Comparison of ENCODE assay signal across 20 cellular contexts in genomic region chr1:8312235-8313218, GRCh38. TPM values are rescaled to one million over a fixed set of nuclear protein-coding genes. Genes with fewer than 3 reads are reported as not detected.
DNase-seq lines count a peak whose midpoint lies in the region; ATAC-seq, FAIRE-seq and TF ChIP-seq lines count a peak whose summit lies in the region.
"Had no signal": no experiment of that assay in that cellular context is flagged by ENCODE, and none has a peak within 500 bp of the region (broad histone marks: within the 10 kb centered on the region; RNA-seq: fewer than 3 reads in every experiment).

No MANE protein-coding gene starts in this region.

- H3K27me3 ChIP-seq in heart right ventricle (peaks cover 0 to 32% (median 0%) of the 10 kb centered on the region in 7 donors), pancreas (no peaks in the 10 kb centered on the region)
- H3K27me3 ChIP-seq: colonic mucosa, MG63, testis had no signal

- peaks cover 0 to 9% (median 0%) of the 10 kb centered on the region in 11 donors for H3K9me3 ChIP-seq in heart right ventricle
- no peaks in the 10 kb centered on the region for H3K9me3 ChIP-seq in pancreas
- H3K9me3 ChIP-seq: colonic mucosa, MG63, neutrophil, testis had no signal

- DNase-seq in DMS79 treated with DMSO at 0.1 percent for 48 hours (lab: John Stamatoyannopoulos, UW) (peak; percentile 83), NCI-H510A (lab: John Stamatoyannopoulos, UW) (peak; percentile 98), heart right ventricle (no peak), pancreas (peak in 5 of 6 donors; percentile 81 to 89 (median 87)), T-helper 9 cell (no peak), NCI-H446 treated with DMSO at 0.1 percent for 48 hours (lab: John Stamatoyannopoulos, UW) (no peak), DMS53 (lab: John Stamatoyannopoulos, UW) (no peak)
- DNase-seq: activated gamma-delta T cell; AML-193; colonic mucosa; foreskin melanocyte; mesendoderm; MG63; NCI-H2081 treated with DMSO at 0.1 percent for 48 hours; stimulated activated CD4-positive, alpha-beta T cell treated with anti-CD3 and anti-CD28 coated beads, Interleukin-4, amount 100 ng/mL, for 24 hours; T-helper 1 cell; testis had no signal

- intact Hi-C loops in heart right ventricle (cut with DNase I) (loop anchor here in 6 of 10 donors (1.0 to 10.0 kb wide), 4 partner anchors 281 to 638 kb away; no protein-coding TSS in a partner anchor), pancreas (cut with DNase I) (loop anchor here in 2 of 3 donors (2.0 to 10.0 kb wide), 3 partner anchors 148 to 286 kb away; partner anchors contain the start of gene ERRFI1 (in 2 of the 2))

- H3K27ac ChIP-seq in heart right ventricle (no peak overlapping the region), pancreas (peak overlapping the region; percentile 66 to 84 (median 78))
- H3K27ac ChIP-seq: colonic mucosa, neutrophil, testis had no signal

- TF ChIP-seq CTCF in heart right ventricle (IDR thresholded peaks at IDR 0.05) (no peak), pancreas (IDR thresholded peaks at IDR 0.05) (no peak)

- H3K4me1 ChIP-seq in heart right ventricle = peaks cover 0 to 24% (median 5%) of the 10 kb centered on the region in 9 donors
- peaks cover 12 to 26% (median 16%) of the 10 kb centered on the region in 3 donors for H3K4me1 ChIP-seq in pancreas
- H3K4me1 ChIP-seq: colonic mucosa had no signal

- peak in 6 of 8 donors; percentile 34 to 68 (median 58) for ATAC-seq in heart right ventricle
- peak; percentile 81 to 89 (median 86) for ATAC-seq in pancreas
- no peak for ATAC-seq in HG02973 (IDR thresholded peaks at IDR 0.05; ENCODE audit: unreplicated experiment)
- ATAC-seq: WTC11 had no signal

- H3K36me3 ChIP-seq in heart right ventricle (no peaks in the 10 kb centered on the region), pancreas (no peaks in the 10 kb centered on the region)
- H3K36me3 ChIP-seq: colonic mucosa, MG63, neutrophil had no signal

- H3K4me3 ChIP-seq in heart right ventricle (no peak overlapping the region), pancreas (no peak overlapping the region)
- H3K4me3 ChIP-seq: colonic mucosa, MG63, testis had no signal

- no peak for FAIRE-seq in pancreas (lab: Jason Lieb, UNC)

- WGBS in heart right ventricle, 2 donors = 74 to 77% methylated on average over 17 of the region's 17 CpGs
- WGBS in pancreas, 2 donors = 36 to 37% methylated on average over 17 of the region's 17 CpGs

RNA-seq across cellular contexts. Expression of gene SLC45A1, which starts 5.4 kb away (rescaled TPM):
- total RNA-seq in heart right ventricle (1 to 10 TPM in 7 of 10 donors, under 1 TPM in 3; 0.53 to 2.7 (median 1.5) TPM), pancreas (under 1 TPM; 0.16 to 0.75 (median 0.41) TPM)
- polyA plus RNA-seq in heart right ventricle (1 to 10 TPM; 3.2 to 4.1 TPM), pancreas (1 to 10 TPM; 1.4 to 1.8 TPM)

Comparison
In these comparisons a context has a peak if more than half of its experiments do, and no peak if none do; other contexts are left out.
1. DNase-seq: peak in DMS79 treated with DMSO at 0.1 percent for 48 hours (single experiment), NCI-H510A (single experiment) and pancreas (5 of 6); none in heart right ventricle (0 of 2), T-helper 9 cell (single experiment), NCI-H446 treated with DMSO at 0.1 percent for 48 hours (single experiment) and DMS53 (single experiment).
2. H3K27ac ChIP-seq: peak in pancreas (4 of 4); none in heart right ventricle (0 of 10).